ENCODE assay signal across 1 cellular context in the genomic region with DNA sequence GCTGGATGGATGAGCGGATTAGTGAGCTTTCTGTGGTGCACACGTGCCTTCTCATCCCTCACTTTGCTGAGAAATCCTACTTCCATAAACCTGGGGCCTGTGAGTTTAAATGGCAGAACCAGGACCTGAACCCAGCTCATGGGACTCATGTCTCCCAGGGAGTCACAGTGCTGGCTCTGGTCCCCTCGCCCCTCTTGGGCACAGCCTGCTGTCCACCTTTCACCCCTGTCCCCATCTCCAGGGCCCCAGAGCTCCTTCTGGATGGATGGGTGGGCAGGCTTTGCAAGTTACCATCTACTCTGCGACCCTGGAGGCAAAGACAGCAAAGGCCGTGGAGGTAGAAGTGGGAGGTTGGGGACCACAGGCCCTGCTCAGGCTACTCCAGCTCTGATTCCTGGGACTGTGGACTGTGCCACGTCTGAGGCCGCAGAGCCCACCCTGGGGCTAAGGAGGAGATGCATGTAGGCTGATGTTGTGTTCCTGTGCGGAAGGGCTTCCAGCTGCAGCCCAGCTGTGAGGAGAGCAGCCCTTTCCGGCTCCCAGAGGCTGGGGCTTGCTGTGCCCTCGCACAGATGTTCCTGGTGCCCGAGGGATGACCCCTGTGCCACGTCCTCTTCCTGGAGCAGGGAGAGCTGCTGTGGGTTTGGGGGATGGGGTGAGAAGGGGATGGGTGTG.
TF ChIP-seq lines count a peak whose summit lies in the region.

No MANE protein-coding gene starts in this region.

TF ChIP-seq in SK-N-SH treated with all-trans-retinoic acid at 6 μM for 48 hours, 23 proteins besides CTCF, POLR2A, EP300 and RAD21 (continued from another document):
- TF ChIP-seq, protein P1, sequence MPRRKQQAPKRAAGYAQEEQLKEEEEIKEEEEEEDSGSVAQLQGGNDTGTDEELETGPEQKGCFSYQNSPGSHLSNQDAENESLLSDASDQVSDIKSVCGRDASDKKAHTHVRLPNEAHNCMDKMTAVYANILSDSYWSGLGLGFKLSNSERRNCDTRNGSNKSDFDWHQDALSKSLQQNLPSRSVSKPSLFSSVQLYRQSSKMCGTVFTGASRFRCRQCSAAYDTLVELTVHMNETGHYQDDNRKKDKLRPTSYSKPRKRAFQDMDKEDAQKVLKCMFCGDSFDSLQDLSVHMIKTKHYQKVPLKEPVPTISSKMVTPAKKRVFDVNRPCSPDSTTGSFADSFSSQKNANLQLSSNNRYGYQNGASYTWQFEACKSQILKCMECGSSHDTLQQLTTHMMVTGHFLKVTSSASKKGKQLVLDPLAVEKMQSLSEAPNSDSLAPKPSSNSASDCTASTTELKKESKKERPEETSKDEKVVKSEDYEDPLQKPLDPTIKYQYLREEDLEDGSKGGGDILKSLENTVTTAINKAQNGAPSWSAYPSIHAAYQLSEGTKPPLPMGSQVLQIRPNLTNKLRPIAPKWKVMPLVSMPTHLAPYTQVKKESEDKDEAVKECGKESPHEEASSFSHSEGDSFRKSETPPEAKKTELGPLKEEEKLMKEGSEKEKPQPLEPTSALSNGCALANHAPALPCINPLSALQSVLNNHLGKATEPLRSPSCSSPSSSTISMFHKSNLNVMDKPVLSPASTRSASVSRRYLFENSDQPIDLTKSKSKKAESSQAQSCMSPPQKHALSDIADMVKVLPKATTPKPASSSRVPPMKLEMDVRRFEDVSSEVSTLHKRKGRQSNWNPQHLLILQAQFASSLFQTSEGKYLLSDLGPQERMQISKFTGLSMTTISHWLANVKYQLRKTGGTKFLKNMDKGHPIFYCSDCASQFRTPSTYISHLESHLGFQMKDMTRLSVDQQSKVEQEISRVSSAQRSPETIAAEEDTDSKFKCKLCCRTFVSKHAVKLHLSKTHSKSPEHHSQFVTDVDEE (CRISPR knock-in tag; IDR thresholded peaks at IDR 0.05): no peak
- TF ChIP-seq ZFP3 (CRISPR knock-in tag; IDR thresholded peaks at IDR 0.05) (no peak), ARNTL (CRISPR knock-in tag; IDR thresholded peaks at IDR 0.05; ENCODE audit: borderline replicate concordance, low read depth) (no peak), TCF4 (CRISPR knock-in tag; IDR thresholded peaks at IDR 0.05; ENCODE audit: borderline replicate concordance) (peak; percentile 67; the same call in 1 of the 2 replicates), RARB (CRISPR knock-in tag; IDR thresholded peaks at IDR 0.05) (no peak)
TF ChIP-seq in SK-N-SH treated with all-trans-retinoic acid at 6 μM for 48 hours: peak in this region for 2.
